In the genomic region with DNA sequence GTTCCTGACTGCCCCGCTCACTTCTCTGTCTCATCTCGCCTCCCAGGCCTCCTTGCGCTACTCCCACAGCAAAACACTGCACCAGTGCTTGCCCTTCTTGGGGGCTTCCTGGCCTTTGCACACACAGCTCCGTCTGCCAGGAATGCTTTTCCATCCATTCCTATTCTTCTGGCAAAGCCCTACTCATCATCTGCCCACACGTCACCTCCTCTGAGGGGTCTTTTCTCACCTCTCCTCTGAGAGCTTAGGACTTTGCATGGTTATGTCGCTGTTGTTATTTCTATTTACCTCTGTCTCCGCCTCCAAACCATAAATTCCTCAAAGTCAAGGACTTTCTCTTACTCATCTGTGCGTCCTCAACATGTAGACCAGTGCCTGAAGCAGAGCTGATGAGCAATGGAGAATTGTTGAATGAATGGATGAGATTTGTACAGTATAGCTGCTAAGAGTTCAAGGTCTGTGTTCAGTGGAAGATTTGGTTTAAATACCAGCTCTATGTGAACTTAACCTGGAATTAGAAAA, we compare ENCODE assay signal across 9 cellular contexts.
A peak's percentile ranks its signal among the peaks of the same experiment; 100 is the strongest.
DNase-seq lines count a peak whose midpoint lies in the region; ATAC-seq lines count a peak whose summit lies in the region.
"Had no signal": no experiment of that assay in that cellular context is flagged by ENCODE, and none has a peak within 500 bp of the region (broad histone marks: within the 10 kb centered on the region; RNA-seq: fewer than 3 reads in every experiment).

No MANE protein-coding gene starts in this region.

- ATAC-seq in stimulated activated naive CD8-positive, alpha-beta T cell treated with anti-CD3 and anti-CD28 coated beads, Interleukin-15, Interleukin-2, amounts not matched to agents 100 U/mL and 50 U/mL, for 24 hours, result no peak
- ATAC-seq in HG02678 (IDR thresholded peaks at IDR 0.05; ENCODE audit: unreplicated experiment) (no peak), GM18517 (IDR thresholded peaks at IDR 0.05; ENCODE audit: unreplicated experiment) (no peak)

- no peaks in the 10 kb centered on the region for H3K9me3 Mint-ChIP-seq in stimulated activated naive CD8-positive, alpha-beta T cell treated with anti-CD3 and anti-CD28 coated beads, Interleukin-15, Interleukin-2, amounts not matched to agents 100 ng/mL and 50 ng/mL, for 24 hours

- no peaks in the 10 kb centered on the region for H3K36me3 ChIP-seq in duodenal mucosa (ENCODE audit: control insufficient read depth in 1 of 2, insufficient read depth in 2 of 2, low read length in 2 of 2)
- H3K36me3 ChIP-seq in neuron (ENCODE audit: insufficient read depth, low read length), result no peaks in the 10 kb centered on the region

- H3K9me3 ChIP-seq in duodenal mucosa (ENCODE audit: control insufficient read depth in 1 of 2, low read length in 2 of 2) (no peaks in the 10 kb centered on the region), neuron (ENCODE audit: low read length) (no peaks in the 10 kb centered on the region)

- peak overlapping the region; percentile 64 for H2AFZ ChIP-seq in neuron (ENCODE audit: low read depth, low read length)
- H2AFZ ChIP-seq: PC-9 had no signal

- peaks cover 53 to 55% of the 10 kb centered on the region in 2 donors for H3K4me1 ChIP-seq in duodenal mucosa (ENCODE audit: control insufficient read depth in 1 of 2, insufficient read depth in 2 of 2, low read length in 2 of 2)
- peaks cover 19% of the 10 kb centered on the region for H3K4me1 ChIP-seq in neuron (ENCODE audit: insufficient read depth, low read length)

- DNase-seq in stimulated activated naive CD8-positive, alpha-beta T cell treated with anti-CD3 and anti-CD28 coated beads, Interleukin-15, Interleukin-2, amounts not matched to agents 100 U/mL and 50 U/mL, for 24 hours, result no peak
- DNase-seq in T-helper 9 cell (no peak), cerebellar cortex (ENCODE audit: low spot score) (no peak)
- DNase-seq: PC-9 had no signal

- H3K27me3 Mint-ChIP-seq in stimulated activated naive CD8-positive, alpha-beta T cell treated with anti-CD3 and anti-CD28 coated beads, Interleukin-15, Interleukin-2, amounts not matched to agents 100 ng/mL and 50 ng/mL, for 24 hours, result no peaks in the 10 kb centered on the region

- H3K27ac Mint-ChIP-seq in stimulated activated naive CD8-positive, alpha-beta T cell treated with anti-CD3 and anti-CD28 coated beads, Interleukin-15, Interleukin-2, amounts not matched to agents 100 ng/mL and 50 ng/mL, for 24 hours, result peak overlapping the region; percentile 79

- no peak overlapping the region for H3K4me3 Mint-ChIP-seq in stimulated activated naive CD8-positive, alpha-beta T cell treated with anti-CD3 and anti-CD28 coated beads, Interleukin-15, Interleukin-2, amounts not matched to agents 100 ng/mL and 50 ng/mL, for 24 hours

- no peak overlapping the region for H3K4me3 ChIP-seq in duodenal mucosa (ENCODE audit: low read depth in 1 of 2, low read length in 2 of 2)
- H3K4me3 ChIP-seq in neuron (ENCODE audit: low read length), result peak overlapping the region; percentile 37
- H3K4me3 ChIP-seq: PC-9 had no signal

- H3K4me1 Mint-ChIP-seq in stimulated activated naive CD8-positive, alpha-beta T cell treated with anti-CD3 and anti-CD28 coated beads, Interleukin-15, Interleukin-2, amounts not matched to agents 100 ng/mL and 50 ng/mL, for 24 hours (ENCODE audit: low read depth), result peaks cover 71% of the 10 kb centered on the region

- no peaks in the 10 kb centered on the region for H3K36me3 Mint-ChIP-seq in stimulated activated naive CD8-positive, alpha-beta T cell treated with anti-CD3 and anti-CD28 coated beads, Interleukin-15, Interleukin-2, amounts not matched to agents 100 ng/mL and 50 ng/mL, for 24 hours (ENCODE audit: low read depth)

- peak overlapping the region in 1 of 2 donors; percentile 68 for H3K9ac ChIP-seq in duodenal mucosa (ENCODE audit: low read depth in 1 of 2, low read length in 2 of 2)

- peak overlapping the region; percentile 71 for H3K27ac ChIP-seq in duodenal mucosa (ENCODE audit: low read depth, low read length)
- H3K27ac ChIP-seq: PC-9 had no signal

- H3K27me3 ChIP-seq in duodenal mucosa (ENCODE audit: control insufficient read depth in 1 of 2, insufficient read depth in 2 of 2, low read length in 2 of 2) (no peaks in the 10 kb centered on the region), neuron (ENCODE audit: insufficient read depth, low read length) (peaks cover 5% of the 10 kb centered on the region)
